1 cellular context compared by ENCODE assay signal in the genomic region with DNA sequence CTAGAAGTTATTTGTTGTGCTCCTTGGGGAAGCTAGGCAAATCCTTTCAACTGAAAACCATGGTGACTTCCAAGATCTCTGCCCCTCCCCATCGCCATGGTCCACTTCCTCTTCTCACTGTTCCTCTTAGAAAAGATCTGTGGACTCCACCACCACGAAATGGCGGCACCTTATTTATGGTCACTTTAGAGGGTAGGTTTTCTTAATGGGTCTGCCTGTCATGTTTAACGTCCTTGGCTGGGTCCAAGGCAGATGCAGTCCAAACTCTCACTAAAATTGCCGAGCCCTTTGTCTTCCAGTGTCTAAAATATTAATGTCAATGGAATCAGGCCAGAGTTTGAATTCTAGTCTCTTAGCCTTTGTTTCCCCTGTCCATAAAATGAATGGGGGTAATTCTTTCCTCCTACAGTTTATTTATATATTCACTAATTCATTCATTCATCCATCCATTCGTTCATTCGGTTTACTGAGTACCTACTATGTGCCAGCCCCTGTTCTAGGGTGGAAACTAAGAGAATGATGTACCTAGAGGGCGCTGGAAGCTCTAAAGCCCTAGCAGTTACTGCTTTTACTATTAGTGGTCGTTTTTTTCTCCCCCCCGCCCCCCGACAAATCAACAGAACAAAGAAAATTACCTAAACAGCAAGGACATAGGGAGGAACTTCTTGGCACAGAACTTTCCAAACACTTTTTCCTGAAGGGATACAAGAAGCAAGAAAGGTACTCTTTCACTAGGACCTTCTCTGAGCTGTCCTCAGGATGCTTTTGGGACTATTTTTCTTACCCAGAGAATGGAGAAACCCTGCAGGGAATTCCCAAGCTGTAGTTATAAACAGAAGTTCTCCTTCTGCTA.
TF ChIP-seq lines count a peak whose summit lies in the region.

No MANE protein-coding gene starts in this region.

TF ChIP-seq in IMR-90, 13 proteins besides CTCF, POLR2A, EP300 and RAD21:
- TF ChIP-seq RCOR1 (IDR thresholded peaks at IDR 0.05; ENCODE audit: insufficient replicate concordance, low read length) (no peak), CHD1 (IDR thresholded peaks at IDR 0.05; ENCODE audit: low read depth, low read length) (no peak), SMC3 (IDR thresholded peaks at IDR 0.05; ENCODE audit: low read depth, low read length) (no peak), MXI1 (IDR thresholded peaks at IDR 0.05; ENCODE audit: borderline replicate concordance, low read depth, low read length) (no peak)
